Comparison of ENCODE assay signal across 10 cellular contexts in the genomic region with DNA sequence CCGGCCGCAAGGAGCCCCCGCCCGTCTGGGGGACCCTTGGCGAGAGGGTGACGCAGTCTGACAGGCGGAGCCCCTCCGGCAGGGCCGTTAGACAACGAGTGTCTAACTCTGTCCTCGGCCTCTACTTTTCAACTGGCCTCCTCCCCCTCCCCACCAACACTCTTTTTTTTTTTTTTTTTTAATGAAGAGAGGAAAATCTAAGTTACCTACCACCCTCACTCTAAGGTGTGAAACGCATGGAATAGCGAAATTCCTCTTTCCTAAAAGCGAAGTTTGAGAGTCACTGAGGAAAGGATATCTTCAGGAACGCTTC. TPM values are rescaled to one million over a fixed set of nuclear protein-coding genes. Genes with fewer than 3 reads are reported as not detected.
DNase-seq lines count a peak whose midpoint lies in the region; ATAC-seq and TF ChIP-seq lines count a peak whose summit lies in the region.
"Had no signal": no experiment of that assay in that cellular context is flagged by ENCODE, and none has a peak within 500 bp of the region (broad histone marks: within the 10 kb centered on the region; RNA-seq: fewer than 3 reads in every experiment).

No MANE protein-coding gene starts in this region.

- no peaks in the 10 kb centered on the region for H3K36me3 ChIP-seq in ACC112 (ENCODE audit: insufficient read depth, low read length)
- H3K36me3 ChIP-seq in SJCRH30: no peaks in the 10 kb centered on the region
- H3K36me3 ChIP-seq in ovary: no peaks in the 10 kb centered on the region

- no peak for ATAC-seq in HG02981 (IDR thresholded peaks at IDR 0.05; ENCODE audit: unreplicated experiment)
- no peak for ATAC-seq in omental fat pad (ENCODE audit: low FRiP score)
- no peak for ATAC-seq in GM18520 (IDR thresholded peaks at IDR 0.05; ENCODE audit: unreplicated experiment)
- ATAC-seq in GM19023 (IDR thresholded peaks at IDR 0.05; ENCODE audit: unreplicated experiment): no peak

- peaks cover 22% of the 10 kb centered on the region for H3K79me2 ChIP-seq in ACC112 (ENCODE audit: control insufficient read depth, insufficient read depth, low read length, unreplicated experiment)

- TF ChIP-seq POLR2A in ovary (IDR thresholded peaks at IDR 0.05): no peak

- H3K27ac ChIP-seq in ACC112 (ENCODE audit: low read depth, low read length) (no peak overlapping the region), SJCRH30 (peak overlapping the region; percentile 57), ovary (no peak overlapping the region)

- no peak for TF ChIP-seq EP300 in ovary (IDR thresholded peaks at IDR 0.05)

- peak overlapping the region; percentile 41 for H2AFZ ChIP-seq in ACC112 (ENCODE audit: low read length, unreplicated experiment)

- no peak for TF ChIP-seq CTCF in ovary (IDR thresholded peaks at IDR 0.05)
- TF ChIP-seq CTCF in omental fat pad (IDR thresholded peaks at IDR 0.05): no peak

- intact Hi-C loops in ovary (cut with DNase I): no loop called here

- no peaks in the 10 kb centered on the region for H3K27me3 ChIP-seq in ACC112 (ENCODE audit: insufficient read depth, low read length)
- no peaks in the 10 kb centered on the region for H3K27me3 ChIP-seq in SJCRH30
- no peaks in the 10 kb centered on the region for H3K27me3 ChIP-seq in ovary

- H3K4me1 ChIP-seq in ACC112 (ENCODE audit: control insufficient read depth, insufficient read depth, low read length, unreplicated experiment): no peaks in the 10 kb centered on the region
- H3K4me1 ChIP-seq in SJCRH30: no peaks in the 10 kb centered on the region; the same call in 1 of the 2 replicates
- H3K4me1 ChIP-seq in ovary (ENCODE audit: insufficient read depth): no peaks in the 10 kb centered on the region

- H3K9me3 ChIP-seq in SJCRH30 (replicated peaks) (no peaks in the 10 kb centered on the region), ovary (no peaks in the 10 kb centered on the region)

- H3K4me3 ChIP-seq in ACC112 (ENCODE audit: low read depth, low read length) (peak overlapping the region; percentile 92), SJCRH30 (peak overlapping the region; percentile 83), ovary (peak overlapping the region; percentile 31)

- DNase-seq in SJCRH30: no peak
- DNase-seq in fibroblast of peridontal ligament (ENCODE audit: extremely low read depth): peak; percentile 7
- no peak for DNase-seq in ovary
- no peak for DNase-seq in omental fat pad (ENCODE audit: low spot score)
- DNase-seq: activated B cell treated with CpG ODN at 0.5 μM for 24 hours, NCI-H1436 treated with DMSO at 0.1 percent for 48 hours had no signal

- WGBS in ovary, 3 donors: 8 to 10% (median 9%) methylated on average over 15 of the region's 15 CpGs

RNA-seq across cellular contexts. Expression of gene SUSD5, which starts 0.5 kb away (rescaled TPM):
- 14.8 and 15.6 TPM in 2 replicates for total RNA-seq in SJCRH30 (2014; rRNA removed; shearing (Covaris generic))
- total RNA-seq in ovary (1 to 10 TPM in 5 of 7 donors, under 1 TPM in 2; 0.24 to 3.9 (median 1.4) TPM), omental fat pad (10 to 100 TPM in 2 of 4 donors, 1 to 10 TPM in 2; 2.0 to 13.5 (median 6.6) TPM)
- polyA plus RNA-seq in ovary: 10 to 100 TPM in 1 of 2 donors, 1 to 10 TPM in 1; 4.2 to 16.0 TPM

RNA-seq across cellular contexts. Expression of gene FBXL2, which starts 58.1 kb away (rescaled TPM):
- 4.0 and 4.8 TPM in 2 replicates for total RNA-seq in SJCRH30 (2014; rRNA removed; shearing (Covaris generic))
- total RNA-seq in ovary: 10 to 100 TPM in 2 of 7 donors, 1 to 10 TPM in 5; 4.9 to 19.3 (median 9.5) TPM
- polyA plus RNA-seq in ovary: 10 to 100 TPM in 1 of 2 donors, 1 to 10 TPM in 1; 4.6 to 12.1 TPM
- total RNA-seq in omental fat pad: 10 to 100 TPM in 1 of 4 donors, 1 to 10 TPM in 3; 6.7 to 13.5 (median 7.3) TPM
- total RNA-seq: activated B cell treated with CpG ODN at 0.5 μM for 24 hours had no signal

Comparison
In these comparisons a context has a peak if more than half of its experiments do, and no peak if none do; other contexts are left out.
1. H3K4me3 ChIP-seq: peak in every context shown above with its lines; median percentile 92 in ACC112; 83 in SJCRH30; 31 in ovary.